Comparison of ENCODE assay signal across 16 cellular contexts in the genomic region with DNA sequence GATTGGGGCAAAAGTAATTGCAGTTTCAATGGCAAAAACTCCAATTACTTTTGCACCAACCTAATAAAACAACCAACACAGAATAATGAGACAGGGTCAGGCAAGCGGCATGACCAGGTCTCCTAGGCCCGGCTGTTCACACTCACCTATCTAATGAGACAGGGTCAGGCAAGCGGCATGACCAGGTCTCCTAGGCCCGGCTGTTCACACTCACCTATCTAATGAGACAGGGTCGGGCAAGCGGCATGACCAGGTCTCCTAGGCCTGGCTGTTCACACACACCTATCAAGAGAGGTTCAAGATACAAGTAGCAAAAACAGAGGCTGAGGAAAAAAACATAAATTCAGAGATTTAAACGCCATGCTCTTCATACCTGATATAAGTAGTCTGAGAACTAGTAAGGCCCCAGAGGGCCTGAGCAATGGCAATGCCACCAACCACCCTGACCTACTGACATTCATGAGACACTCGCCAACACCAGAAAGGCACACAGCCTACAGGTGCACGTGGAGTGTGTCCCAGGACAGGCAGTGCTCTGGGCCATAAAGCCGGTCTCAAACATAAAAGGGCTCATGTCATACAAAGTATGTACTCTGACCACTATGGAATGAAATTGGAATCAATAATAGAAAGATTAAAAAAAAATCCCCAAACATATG. TPM values are rescaled to one million over a fixed set of nuclear protein-coding genes. Genes with fewer than 3 reads are reported as not detected.
DNase-seq lines count a peak whose midpoint lies in the region; ATAC-seq and TF ChIP-seq lines count a peak whose summit lies in the region.
"Had no signal": no experiment of that assay in that cellular context is flagged by ENCODE, and none has a peak within 500 bp of the region (broad histone marks: within the 10 kb centered on the region; RNA-seq: fewer than 3 reads in every experiment).

No MANE protein-coding gene starts in this region.

- DNase-seq in activated CD4-positive, alpha-beta T cell treated with anti-CD3 and anti-CD28 coated beads, Interleukin-2, amount 10 ng/mL, durations not matched to agents 24 days and 14 days, result peak; percentile 8
- no peak for DNase-seq in activated CD4-positive, alpha-beta T cell treated with anti-CD3 and anti-CD28 coated beads, Interleukin-2, amount 50 U/mL, for 48 hours
- no peak for DNase-seq in stimulated activated naive CD8-positive, alpha-beta T cell treated with anti-CD3 and anti-CD28 coated beads, Interleukin-15, amount 100 ng/mL, for 72 hours
- DNase-seq in stimulated activated naive CD8-positive, alpha-beta T cell treated with anti-CD3 and anti-CD28 coated beads, Interleukin-15, Interleukin-2, amounts not matched to agents 100 U/mL and 50 U/mL, for 24 hours, result no peak
- DNase-seq in esophagus muscularis mucosa (ENCODE audit: extremely low spot score) (peak; percentile 79), ureter (ENCODE audit: low spot score) (no peak)
- no peak for DNase-seq in activated CD4-positive, alpha-beta memory T cell treated with anti-CD3 and anti-CD28 coated beads for 36 hours
- DNase-seq: Caco-2; CD8-positive, alpha-beta T cell; DND-41; GDM1; GM23248; H7 had no signal

- TF ChIP-seq CTCF in esophagus muscularis mucosa (IDR thresholded peaks at IDR 0.05), result no peak

- no peaks in the 10 kb centered on the region for H3K27me3 ChIP-seq in esophagus muscularis mucosa

- H3K27ac Mint-ChIP-seq in activated CD4-positive, alpha-beta T cell treated with anti-CD3 and anti-CD28 coated beads, Interleukin-2, amount 10 ng/mL, durations not matched to agents 24 days and 14 days, result no peak overlapping the region
- peak overlapping the region; percentile 27 to 56 for H3K27ac Mint-ChIP-seq in stimulated activated naive CD8-positive, alpha-beta T cell treated with anti-CD3 and anti-CD28 coated beads, Interleukin-15, amount 100 ng/mL, for 72 hours
- H3K27ac Mint-ChIP-seq in activated CD4-positive, alpha-beta memory T cell treated with anti-CD3 and anti-CD28 coated beads for 36 hours, result no peak overlapping the region
- H3K27ac Mint-ChIP-seq: CD8-positive, alpha-beta T cell had no signal

- intact Hi-C loops in activated CD4-positive, alpha-beta T cell treated with anti-CD3 and anti-CD28 coated beads, Interleukin-2, amount 10 ng/mL, durations not matched to agents 24 days and 14 days (cut with micrococcal nuclease), result no loop called here
- intact Hi-C loops in esophagus muscularis mucosa (cut with DNase I), result no loop called here
- intact Hi-C loops in activated CD4-positive, alpha-beta memory T cell treated with anti-CD3 and anti-CD28 coated beads for 36 hours (cut with micrococcal nuclease), result no loop called here

- no peaks in the 10 kb centered on the region for H3K9me3 Mint-ChIP-seq in activated CD4-positive, alpha-beta T cell treated with anti-CD3 and anti-CD28 coated beads, Interleukin-2, amount 10 ng/mL, durations not matched to agents 24 days and 14 days
- no peaks in the 10 kb centered on the region for H3K9me3 Mint-ChIP-seq in stimulated activated naive CD8-positive, alpha-beta T cell treated with anti-CD3 and anti-CD28 coated beads, Interleukin-15, amount 100 ng/mL, for 72 hours
- H3K9me3 Mint-ChIP-seq in activated CD4-positive, alpha-beta memory T cell treated with anti-CD3 and anti-CD28 coated beads for 36 hours, result no peaks in the 10 kb centered on the region
- H3K9me3 Mint-ChIP-seq: CD14-positive monocyte; CD8-positive, alpha-beta T cell had no signal

- H3K4me1 ChIP-seq in esophagus muscularis mucosa, result peaks cover 0 to 24% (median 17%) of the 10 kb centered on the region in 4 donors
- H3K4me1 ChIP-seq: Caco-2 had no signal

- H3K27ac ChIP-seq in esophagus muscularis mucosa (replicated peaks in 1 of 4), result no peak overlapping the region
- H3K27ac ChIP-seq: 22Rv1, GM23248 had no signal

- no peak overlapping the region for H3K4me3 Mint-ChIP-seq in activated CD4-positive, alpha-beta T cell treated with anti-CD3 and anti-CD28 coated beads, Interleukin-2, amount 10 ng/mL, durations not matched to agents 24 days and 14 days
- no peak overlapping the region for H3K4me3 Mint-ChIP-seq in stimulated activated naive CD8-positive, alpha-beta T cell treated with anti-CD3 and anti-CD28 coated beads, Interleukin-15, amount 100 ng/mL, for 72 hours
- H3K4me3 Mint-ChIP-seq in activated CD4-positive, alpha-beta memory T cell treated with anti-CD3 and anti-CD28 coated beads for 36 hours, result no peak overlapping the region
- H3K4me3 Mint-ChIP-seq: CD14-positive monocyte; CD8-positive, alpha-beta T cell had no signal

- H3K27me3 Mint-ChIP-seq in activated CD4-positive, alpha-beta T cell treated with anti-CD3 and anti-CD28 coated beads, Interleukin-2, amount 10 ng/mL, durations not matched to agents 24 days and 14 days, result no peaks in the 10 kb centered on the region
- H3K27me3 Mint-ChIP-seq in stimulated activated naive CD8-positive, alpha-beta T cell treated with anti-CD3 and anti-CD28 coated beads, Interleukin-15, amount 100 ng/mL, for 72 hours, result no peaks in the 10 kb centered on the region
- no peaks in the 10 kb centered on the region for H3K27me3 Mint-ChIP-seq in activated CD4-positive, alpha-beta memory T cell treated with anti-CD3 and anti-CD28 coated beads for 36 hours

- no peak for TF ChIP-seq POLR2A in esophagus muscularis mucosa (IDR thresholded peaks at IDR 0.05; ENCODE audit: low read depth)

- ATAC-seq in stimulated activated naive CD8-positive, alpha-beta T cell treated with anti-CD3 and anti-CD28 coated beads, Interleukin-15, amount 100 ng/mL, for 72 hours, result no peak
- ATAC-seq in stimulated activated naive CD8-positive, alpha-beta T cell treated with anti-CD3 and anti-CD28 coated beads, Interleukin-15, Interleukin-2, amounts not matched to agents 100 U/mL and 50 U/mL, for 24 hours, result no peak
- ATAC-seq in HG02852 (IDR thresholded peaks at IDR 0.05; ENCODE audit: unreplicated experiment), result no peak
- ATAC-seq: CD8-positive, alpha-beta T cell had no signal

- WGBS in esophagus muscularis mucosa, result 84% methylated on average over 10 of the region's 10 CpGs

- no peaks in the 10 kb centered on the region for H3K4me1 Mint-ChIP-seq in activated CD4-positive, alpha-beta T cell treated with anti-CD3 and anti-CD28 coated beads, Interleukin-2, amount 10 ng/mL, durations not matched to agents 24 days and 14 days
- H3K4me1 Mint-ChIP-seq in stimulated activated naive CD8-positive, alpha-beta T cell treated with anti-CD3 and anti-CD28 coated beads, Interleukin-15, amount 100 ng/mL, for 72 hours, result peaks cover 31% of the 10 kb centered on the region
- H3K4me1 Mint-ChIP-seq in activated CD4-positive, alpha-beta memory T cell treated with anti-CD3 and anti-CD28 coated beads for 36 hours (ENCODE audit: low read depth), result peaks cover 2% of the 10 kb centered on the region

- no peaks in the 10 kb centered on the region for H3K9me3 ChIP-seq in esophagus muscularis mucosa
- H3K9me3 ChIP-seq: Caco-2 had no signal

- H3K36me3 Mint-ChIP-seq in activated CD4-positive, alpha-beta T cell treated with anti-CD3 and anti-CD28 coated beads, Interleukin-2, amount 10 ng/mL, durations not matched to agents 24 days and 14 days (ENCODE audit: low read depth), result peaks cover 69% of the 10 kb centered on the region
- H3K36me3 Mint-ChIP-seq in activated CD4-positive, alpha-beta memory T cell treated with anti-CD3 and anti-CD28 coated beads for 36 hours, result peaks cover 41% of the 10 kb centered on the region

- POLR2A ChIA-PET in activated CD4-positive, alpha-beta memory T cell treated with anti-CD3 and anti-CD28 coated beads for 36 hours (lab: Charles Lee), result no interaction called here

- no peak for TF ChIP-seq EP300 in esophagus muscularis mucosa (IDR thresholded peaks at IDR 0.05)

- H3K4me3 ChIP-seq in esophagus muscularis mucosa, result no peak overlapping the region
- H3K4me3 ChIP-seq: GM23248 had no signal

- H3K36me3 ChIP-seq in esophagus muscularis mucosa, result peaks cover 62 to 95% (median 92%) of the 10 kb centered on the region in 4 donors

- CTCF ChIA-PET in activated CD4-positive, alpha-beta memory T cell treated with anti-CD3 and anti-CD28 coated beads for 36 hours (lab: Charles Lee), result interaction anchor here (0.7 kb wide), 2 partner anchors 31 to 71 kb away, joined by 3 read pairs; no protein-coding TSS in a partner anchor

RNA-seq across cellular contexts. Expression of a gene that starts 40.6 kb away (rescaled TPM):
- 94.6 and 96.3 TPM in 2 replicates for total RNA-seq in activated CD4-positive, alpha-beta T cell treated with anti-CD3 and anti-CD28 coated beads, Interleukin-2, amount 10 ng/mL, durations not matched to agents 24 days and 14 days
- 1 to 10 TPM; 4.2 to 6.2 (median 4.4) TPM for total RNA-seq in esophagus muscularis mucosa
- 100 to 1,000 TPM; 145 to 149 TPM for total RNA-seq in activated CD4-positive, alpha-beta memory T cell treated with anti-CD3 and anti-CD28 coated beads for 36 hours
- 6.3 TPM for total RNA-seq in ureter

Comparison
In these comparisons a context has a peak if more than half of its experiments do, and no peak if none do; other contexts are left out.
1. DNase-seq: peak in activated CD4-positive, alpha-beta T cell treated with anti-CD3 and anti-CD28 coated beads, Interleukin-2, amount 10 ng/mL, durations not matched to agents 24 days and 14 days (single experiment) and esophagus muscularis mucosa (single experiment); none in activated CD4-positive, alpha-beta T cell treated with anti-CD3 and anti-CD28 coated beads, Interleukin-2, amount 50 U/mL, for 48 hours (0 of 2), stimulated activated naive CD8-positive, alpha-beta T cell treated with anti-CD3 and anti-CD28 coated beads, Interleukin-15, amount 100 ng/mL, for 72 hours (0 of 2), stimulated activated naive CD8-positive, alpha-beta T cell treated with anti-CD3 and anti-CD28 coated beads, Interleukin-15, Interleukin-2, amounts not matched to agents 100 U/mL and 50 U/mL, for 24 hours (single experiment), activated CD4-positive, alpha-beta memory T cell treated with anti-CD3 and anti-CD28 coated beads for 36 hours (single experiment) and ureter (single experiment).
2. H3K27ac Mint-ChIP-seq: peak in stimulated activated naive CD8-positive, alpha-beta T cell treated with anti-CD3 and anti-CD28 coated beads, Interleukin-15, amount 100 ng/mL, for 72 hours (2 of 2); none in activated CD4-positive, alpha-beta T cell treated with anti-CD3 and anti-CD28 coated beads, Interleukin-2, amount 10 ng/mL, durations not matched to agents 24 days and 14 days (single experiment) and activated CD4-positive, alpha-beta memory T cell treated with anti-CD3 and anti-CD28 coated beads for 36 hours (single experiment).
3. RNA of a gene that starts 40.6 kb away (total RNA-seq): 145 to 149 TPM in activated CD4-positive, alpha-beta memory T cell treated with anti-CD3 and anti-CD28 coated beads for 36 hours and 94.6 to 96.3 TPM in activated CD4-positive, alpha-beta T cell treated with anti-CD3 and anti-CD28 coated beads, Interleukin-2, amount 10 ng/mL, durations not matched to agents 24 days and 14 days; 6.3 TPM in ureter (single experiment) and 4.2 to 6.2 TPM in esophagus muscularis mucosa; every median in the first group is over 10 times any median in the second.